Comparison of ENCODE assay signal across 10 cellular contexts in the genomic region with DNA sequence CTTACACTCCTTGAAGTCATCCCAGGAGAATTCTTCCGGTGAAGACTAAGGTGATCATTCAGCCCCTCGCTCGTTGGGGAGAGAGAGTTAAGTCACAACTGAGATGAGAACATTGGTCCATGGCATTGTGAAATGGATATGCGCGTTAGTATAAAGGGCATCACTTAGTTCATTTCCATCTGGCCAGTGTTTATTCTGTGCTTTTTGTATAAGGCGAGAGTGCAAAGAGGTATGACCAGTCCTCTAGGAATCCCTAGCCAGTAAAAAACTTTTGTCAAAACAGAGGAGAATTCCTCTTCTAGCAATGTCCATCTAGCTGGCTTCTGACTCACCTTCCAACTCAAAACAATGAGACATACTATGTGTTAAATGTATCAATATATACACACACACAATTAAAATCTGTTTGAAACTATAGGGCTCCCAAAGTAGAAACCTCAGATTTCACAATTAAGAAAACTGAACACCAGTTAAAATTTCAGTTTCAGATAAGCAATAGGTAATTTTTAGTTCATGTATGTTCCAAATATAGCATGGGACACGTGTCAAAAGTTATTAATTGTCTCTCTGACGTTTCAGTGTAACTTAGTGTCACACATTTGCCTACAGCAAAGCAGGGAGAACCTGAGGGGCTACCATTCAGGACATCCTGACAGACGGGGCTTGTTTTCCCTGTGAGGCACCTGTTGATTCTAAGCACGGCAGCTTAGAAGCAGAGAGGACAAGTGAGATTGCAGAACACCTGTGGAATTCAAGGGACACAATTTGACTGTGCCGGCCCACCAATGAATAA.
DNase-seq lines count a peak whose midpoint lies in the region; ATAC-seq and TF ChIP-seq lines count a peak whose summit lies in the region.
"Had no signal": no experiment of that assay in that cellular context is flagged by ENCODE, and none has a peak within 500 bp of the region (broad histone marks: within the 10 kb centered on the region; RNA-seq: fewer than 3 reads in every experiment).

No MANE protein-coding gene starts in this region.

- no peak for TF ChIP-seq POLR2A in GM18505 (IDR thresholded peaks at IDR 0.05; ENCODE audit: borderline replicate concordance, extremely low read depth, insufficient read depth, insufficient read length)

- H3K36me3 ChIP-seq in ACC112 (ENCODE audit: insufficient read depth, low read length) (no peaks in the 10 kb centered on the region), ascending aorta (no peaks in the 10 kb centered on the region)
- H3K36me3 ChIP-seq: left ventricle myocardium inferior had no signal

- peaks cover 0 to 2% of the 10 kb centered on the region in 2 donors for H3K9me3 ChIP-seq in ascending aorta

- no peak overlapping the region for H2AFZ ChIP-seq in ACC112 (ENCODE audit: low read length, unreplicated experiment)

- DNase-seq in amniotic epithelial cell (ENCODE audit: low read depth), result peak; percentile 64
- DNase-seq in NCI-H2171 treated with DMSO at 0.1 percent for 48 hours (lab: John Stamatoyannopoulos, UW), result no peak
- DNase-seq in ascending aorta (ENCODE audit: low spot score in 2 of 2), result no peak
- no peak for DNase-seq in activated CD4-positive, alpha-beta T cell treated with anti-CD3 and anti-CD28 coated beads for 36 hours
- DNase-seq: AML-193, left ventricle myocardium inferior had no signal

- no peak overlapping the region for H3K4me3 Mint-ChIP-seq in activated CD4-positive, alpha-beta T cell treated with anti-CD3 and anti-CD28 coated beads for 36 hours

- H3K27ac ChIP-seq in ACC112 (ENCODE audit: low read depth, low read length), result peak overlapping the region; percentile 74
- H3K27ac ChIP-seq in ascending aorta, result no peak overlapping the region
- H3K27ac ChIP-seq: left ventricle myocardium inferior had no signal

- H3K27ac Mint-ChIP-seq in activated CD4-positive, alpha-beta T cell treated with anti-CD3 and anti-CD28 coated beads for 36 hours, result no peak overlapping the region

- no peaks in the 10 kb centered on the region for H3K27me3 Mint-ChIP-seq in activated CD4-positive, alpha-beta T cell treated with anti-CD3 and anti-CD28 coated beads for 36 hours

- H3K4me3 ChIP-seq in ACC112 (ENCODE audit: low read depth, low read length) (no peak overlapping the region), ascending aorta (no peak overlapping the region)
- H3K4me3 ChIP-seq: left ventricle myocardium inferior had no signal

- H3K27me3 ChIP-seq in ACC112 (ENCODE audit: insufficient read depth, low read length) (no peaks in the 10 kb centered on the region), ascending aorta (no peaks in the 10 kb centered on the region)

- ATAC-seq in GM19328 (IDR thresholded peaks at IDR 0.05; ENCODE audit: unreplicated experiment) (peak; percentile 48), HG03045 (IDR thresholded peaks at IDR 0.05; ENCODE audit: unreplicated experiment) (peak; percentile 61), GM18505 (IDR thresholded peaks at IDR 0.05; ENCODE audit: unreplicated experiment) (no peak)
- ATAC-seq in activated CD4-positive, alpha-beta T cell treated with anti-CD3 and anti-CD28 coated beads for 36 hours, result no peak

- H3K9me3 Mint-ChIP-seq in activated CD4-positive, alpha-beta T cell treated with anti-CD3 and anti-CD28 coated beads for 36 hours (ENCODE audit: low read depth), result peaks cover under 1% of the 10 kb centered on the region

- POLR2A ChIA-PET in activated CD4-positive, alpha-beta T cell treated with anti-CD3 and anti-CD28 coated beads for 36 hours (lab: Charles Lee), result interaction anchor here (0.7 kb wide), 1 partner anchor 114 kb away, joined by 3 read pairs; no protein-coding TSS in a partner anchor

- CTCF ChIA-PET in activated CD4-positive, alpha-beta T cell treated with anti-CD3 and anti-CD28 coated beads for 36 hours (lab: Charles Lee), result no interaction called here

- H3K36me3 Mint-ChIP-seq in activated CD4-positive, alpha-beta T cell treated with anti-CD3 and anti-CD28 coated beads for 36 hours (ENCODE audit: low read depth), result no peaks in the 10 kb centered on the region

- no peak for TF ChIP-seq CTCF in ascending aorta (IDR thresholded peaks at IDR 0.05)

- H3K4me1 ChIP-seq in ACC112 (ENCODE audit: control insufficient read depth, insufficient read depth, low read length, unreplicated experiment), result peaks cover 22% of the 10 kb centered on the region
- H3K4me1 ChIP-seq in ascending aorta, result peaks cover 3 to 12% of the 10 kb centered on the region in 2 donors

- H3K4me1 Mint-ChIP-seq in activated CD4-positive, alpha-beta T cell treated with anti-CD3 and anti-CD28 coated beads for 36 hours, result peaks cover 30% of the 10 kb centered on the region

- no peaks in the 10 kb centered on the region for H3K79me2 ChIP-seq in ACC112 (ENCODE audit: control insufficient read depth, insufficient read depth, low read length, unreplicated experiment)

- intact Hi-C loops in ascending aorta (cut with DNase I), result loop anchor here (5.0 kb wide), 1 partner anchor 131 kb away; no protein-coding TSS in a partner anchor
- intact Hi-C loops in activated CD4-positive, alpha-beta T cell treated with anti-CD3 and anti-CD28 coated beads for 36 hours (cut with DNase I, micrococcal nuclease), result no loop called here

Comparison
In these comparisons a context has a peak if more than half of its experiments do, and no peak if none do; other contexts are left out.
1. ATAC-seq: peak in GM19328 (single experiment) and HG03045 (single experiment); none in GM18505 (single experiment) and activated CD4-positive, alpha-beta T cell treated with anti-CD3 and anti-CD28 coated beads for 36 hours (single experiment).